Comparison of ENCODE assay signal across 3 cellular contexts in genomic region chr17:43531955-43532354, GRCh38.
TF ChIP-seq lines count a peak whose summit lies in the region.

No MANE protein-coding gene starts in this region.

TF ChIP-seq in A549, 52 proteins besides CTCF, POLR2A, EP300 and RAD21:
- no peak for TF ChIP-seq NPAS2 (CRISPR knock-in tag; IDR thresholded peaks at IDR 0.05; ENCODE audit: borderline replicate concordance)
- no peak for TF ChIP-seq FOSL2 (IDR thresholded peaks at IDR 0.05)
- peak; percentile 50 for TF ChIP-seq FOSL2 (CRISPR knock-in tag; IDR thresholded peaks at IDR 0.05)
- TF ChIP-seq CHD4 (IDR thresholded peaks at IDR 0.05; ENCODE audit: borderline replicate concordance): no peak
- TF ChIP-seq FOXS1 (CRISPR knock-in tag; IDR thresholded peaks at IDR 0.05): no peak

TF ChIP-seq in HCT116, 20 proteins besides CTCF, POLR2A, EP300 and RAD21:
- TF ChIP-seq ATF3 (IDR thresholded peaks at IDR 0.05) (no peak), EZH2phosphoT487 (IDR thresholded peaks at IDR 0.05; ENCODE audit: borderline replicate concordance) (no peak), SRF (IDR thresholded peaks at IDR 0.05; ENCODE audit: low read depth) (no peak), TCF7L2 (IDR thresholded peaks at IDR 0.05; ENCODE audit: borderline replicate concordance, extremely low read depth, insufficient read depth, insufficient read length) (peak; percentile 37), SP1 (IDR thresholded peaks at IDR 0.05; ENCODE audit: low read depth) (no peak), CBX3 (IDR thresholded peaks at IDR 0.05; ENCODE audit: low read depth) (no peak), ELF1 (IDR thresholded peaks at IDR 0.05; ENCODE audit: borderline replicate concordance, low read depth) (no peak), REST (IDR thresholded peaks at IDR 0.05; ENCODE audit: low read depth) (no peak), EZH2 (IDR thresholded peaks at IDR 0.05) (no peak), SIN3A (IDR thresholded peaks at IDR 0.05; ENCODE audit: low read depth) (no peak), ZFX (IDR thresholded peaks at IDR 0.05) (no peak), JUND (IDR thresholded peaks at IDR 0.05) (0 out of 2 replicates have a peak, but pooled peaks have one; percentile 11), POLR2AphosphoS5 (IDR thresholded peaks at IDR 0.05; ENCODE audit: low read depth, low read length) (no peak)

TF ChIP-seq in K562, 482 proteins besides CTCF, POLR2A, EP300 and RAD21:
- no peak for TF ChIP-seq ZNF668 (CRISPR knock-in tag; IDR thresholded peaks at IDR 0.05)
- TF ChIP-seq JUND (IDR thresholded peaks at IDR 0.05; ENCODE audit: borderline replicate concordance, low read depth, low read length): peak; percentile 78
- TF ChIP-seq JUND (tag; IDR thresholded peaks at IDR 0.05; ENCODE audit: borderline replicate concordance, low read depth, low read length): no peak; the same call in 2 of the 3 replicates
- TF ChIP-seq SRSF9 (IDR thresholded peaks at IDR 0.05; ENCODE audit: borderline replicate concordance, low read depth, low read length): no peak
- peak; percentile 11; the same call in 1 of the 2 replicates for TF ChIP-seq VEZF1 (CRISPR knock-in tag; IDR thresholded peaks at IDR 0.05)
- TF ChIP-seq TBP (optimal IDR thresholded peaks at IDR 0.05; ENCODE audit: low read depth, low read length): no peak
- TF ChIP-seq ZNF121 (CRISPR knock-in tag; conservative IDR thresholded peaks at IDR 0.05): no peak
- no peak for TF ChIP-seq ZNF584 (CRISPR knock-in tag; IDR thresholded peaks at IDR 0.05; ENCODE audit: low read depth)
- TF ChIP-seq ATF3 (IDR thresholded peaks at IDR 0.05): peak; percentile 70
- no peak for TF ChIP-seq ATF3 (CRISPR knock-in tag; conservative IDR thresholded peaks at IDR 0.05)
- TF ChIP-seq ETV5 (CRISPR knock-in tag; IDR thresholded peaks at IDR 0.05; ENCODE audit: low read depth): no peak
- TF ChIP-seq TBL1XR1 (IDR thresholded peaks at IDR 0.05; ENCODE audit: low read length in 2 of 2): no peak
- TF ChIP-seq E2F3 (CRISPR knock-in tag; IDR thresholded peaks at IDR 0.05): no peak
- TF ChIP-seq FOSL1 (tag; conservative IDR thresholded peaks at IDR 0.05): peak; percentile 80
- no peak for TF ChIP-seq ZBTB1 (CRISPR knock-in tag; IDR thresholded peaks at IDR 0.05; ENCODE audit: borderline replicate concordance, low read depth)
- no peak for TF ChIP-seq CTBP1 (IDR thresholded peaks at IDR 0.05; ENCODE audit: borderline replicate concordance)
